14 cellular contexts compared by ENCODE assay signal in genomic region chr16:11624645-11625607, GRCh38. TPM values are rescaled to one million over a fixed set of nuclear protein-coding genes. Genes with fewer than 3 reads are reported as not detected.
DNase-seq lines count a peak whose midpoint lies in the region; ATAC-seq and TF ChIP-seq lines count a peak whose summit lies in the region.
"Had no signal": no experiment of that assay in that cellular context is flagged by ENCODE, and none has a peak within 500 bp of the region (broad histone marks: within the 10 kb centered on the region; RNA-seq: fewer than 3 reads in every experiment).

No MANE protein-coding gene starts in this region.

- H3K4me1 Mint-ChIP-seq in T-helper 17 cell, result peaks cover 42% of the 10 kb centered on the region
- H3K4me1 Mint-ChIP-seq in WTC11, result peaks cover 6% of the 10 kb centered on the region; the same call in 1 of the 2 replicates

- ATAC-seq in T-helper 17 cell (no peak), lung (ENCODE audit: insufficient read depth, low FRiP score) (peak; percentile 48), GM21381 (IDR thresholded peaks at IDR 0.05; ENCODE audit: unreplicated experiment) (no peak), WTC11 (no peak), GM19351 (IDR thresholded peaks at IDR 0.05; ENCODE audit: unreplicated experiment) (no peak)
- ATAC-seq: activated CD4-positive, CD25-positive, alpha-beta regulatory T cell treated with anti-CD3 and anti-CD28 coated beads, Interleukin-2, amount 50 U/mL, for 24 hours; Panc1 had no signal

- CTCF ChIA-PET in WTC11 (lab: Charles Lee), result no interaction called here

- intact Hi-C loops in transverse colon (cut with DNase I; ENCODE audit: low total_unique reads), result no loop called here

- H3K27ac ChIP-seq in lung (ENCODE audit: low read depth in 1 of 2, low read length in 1 of 2) (peak overlapping the region in 1 of 2 donors; percentile 61), transverse colon (peak overlapping the region in 2 of 4 donors; percentile 3 to 41)

- TF ChIP-seq EP300 in transverse colon (IDR thresholded peaks at IDR 0.05; ENCODE audit: low read depth), result no peak

- H3K9me3 Mint-ChIP-seq in WTC11, result peaks cover 9% of the 10 kb centered on the region

- no peak overlapping the region for H3K4me3 ChIP-seq in AG10803 (ENCODE audit: low read length)
- no peak overlapping the region for H3K4me3 ChIP-seq in lung
- no peak overlapping the region for H3K4me3 ChIP-seq in transverse colon
- H3K4me3 ChIP-seq: adrenal gland had no signal

- in situ Hi-C loops in transverse colon (cut with MboI; ENCODE audit: low pct_ligation_motif_present in 1 of 4, low pct_unique_long_range_greater_than_20kb in 1 of 4, low sequenced_read_pairs in 3 of 4), result loop anchor here in 1 of 4 donors (25.0 kb wide), 1 partner anchor 213 kb away; no protein-coding TSS in a partner anchor

- DNase-seq in AG10803 (ENCODE audit: low read depth) (peak; percentile 45), GF-D8 (lab: John Stamatoyannopoulos, UW) (peak; percentile 63), T-helper 17 cell (no peak), lung (ENCODE audit: low spot score) (no peak), transverse colon (no peak), WTC11 (ENCODE audit: low spot score) (no peak)
- DNase-seq: adrenal gland; effector memory CD4-positive, alpha-beta T cell; hypothalamus; NCI-H146 had no signal

- POLR2A ChIA-PET in WTC11 (lab: Charles Lee), result interaction anchor here (0.7 kb wide), 2 partner anchors 26 to 235 kb away, joined by 3 to 7 read pairs; no protein-coding TSS in a partner anchor

- H3K4me1 ChIP-seq in lung (ENCODE audit: control insufficient read depth in 2 of 2, insufficient read depth in 2 of 2, low read length in 2 of 2) (peaks cover 0 to 6% of the 10 kb centered on the region in 2 donors), transverse colon (peaks cover 0 to 18% (median 3%) of the 10 kb centered on the region in 4 donors)
- H3K4me1 ChIP-seq: adrenal gland had no signal

- H3K27me3 ChIP-seq in lung (ENCODE audit: control insufficient read depth, insufficient read depth) (no peaks in the 10 kb centered on the region), transverse colon (no peaks in the 10 kb centered on the region)
- H3K27me3 ChIP-seq: adrenal gland had no signal

- TF ChIP-seq CTCF in AG10803 (conservative IDR thresholded peaks at IDR 0.05; ENCODE audit: low read length), result no peak
- no peak for TF ChIP-seq CTCF in lung (IDR thresholded peaks at IDR 0.05; ENCODE audit: control extremely low read depth, extremely low read depth)
- TF ChIP-seq CTCF in transverse colon (IDR thresholded peaks at IDR 0.05), result no peak
- no peak for TF ChIP-seq CTCF in WTC11 (IDR thresholded peaks at IDR 0.05)

- TF ChIP-seq POLR2A in transverse colon (IDR thresholded peaks at IDR 0.05), result no peak

- H3K9me3 ChIP-seq in T-helper 17 cell (ENCODE audit: control insufficient read depth, low read length, poor library complexity, severe bottlenecking), result no peaks in the 10 kb centered on the region
- peaks cover 0 to 5% of the 10 kb centered on the region in 2 donors for H3K9me3 ChIP-seq in lung (ENCODE audit: control insufficient read depth in 2 of 2, insufficient read depth in 1 of 2, low read length in 1 of 2)
- H3K9me3 ChIP-seq in transverse colon, result no peaks in the 10 kb centered on the region
- H3K9me3 ChIP-seq: adrenal gland had no signal

- H3K4me3 Mint-ChIP-seq in T-helper 17 cell (peak overlapping the region; percentile 9), WTC11 (no peak overlapping the region)

- WGBS in lung, 2 donors, result 47 to 67% methylated on average over 16 of the region's 16 CpGs
- WGBS in transverse colon (ENCODE audit: low coverage in 1 of 2), 2 donors, result 75 to 78% methylated on average over 11 to 15 of the region's 16 CpGs

- H3K27me3 Mint-ChIP-seq in T-helper 17 cell (no peaks in the 10 kb centered on the region), WTC11 (ENCODE audit: low read depth) (peaks cover 11% of the 10 kb centered on the region)

- H3K27ac Mint-ChIP-seq in T-helper 17 cell (peak overlapping the region; percentile 88), WTC11 (no peak overlapping the region)

- H3K36me3 Mint-ChIP-seq in T-helper 17 cell (ENCODE audit: low read depth), result no peaks in the 10 kb centered on the region
- no peaks in the 10 kb centered on the region for H3K36me3 Mint-ChIP-seq in WTC11

- H3K36me3 ChIP-seq in lung (ENCODE audit: control insufficient read depth in 2 of 2, insufficient read depth in 2 of 2, low read length in 2 of 2), result no peaks in the 10 kb centered on the region
- no peaks in the 10 kb centered on the region for H3K36me3 ChIP-seq in transverse colon
- H3K36me3 ChIP-seq: adrenal gland had no signal

TF ChIP-seq in WTC11, 78 proteins besides CTCF, POLR2A, EP300 and RAD21:
- TF ChIP-seq TEAD1 (CRISPR knock-in tag; IDR thresholded peaks at IDR 0.05) (no peak), NR1H2 (CRISPR knock-in tag; IDR thresholded peaks at IDR 0.05) (no peak), NFATC4 (CRISPR knock-in tag; IDR thresholded peaks at IDR 0.05) (no peak), GABPB1 (CRISPR knock-in tag; IDR thresholded peaks at IDR 0.05) (no peak), ZNF263 (CRISPR knock-in tag; IDR thresholded peaks at IDR 0.05; ENCODE audit: low read depth) (no peak), CBFB (CRISPR knock-in tag; IDR thresholded peaks at IDR 0.05; ENCODE audit: low read depth) (no peak), MXD4 (CRISPR knock-in tag; IDR thresholded peaks at IDR 0.05; ENCODE audit: borderline replicate concordance) (no peak), SOX15 (CRISPR knock-in tag; IDR thresholded peaks at IDR 0.05) (no peak), GTF2I (CRISPR knock-in tag; conservative IDR thresholded peaks at IDR 0.05) (no peak), ZBTB43 (CRISPR knock-in tag; IDR thresholded peaks at IDR 0.05) (no peak), OVOL2 (CRISPR knock-in tag; IDR thresholded peaks at IDR 0.05; ENCODE audit: borderline replicate concordance) (no peak), ETV6 (CRISPR knock-in tag; IDR thresholded peaks at IDR 0.05) (no peak), ZNF396 (CRISPR knock-in tag; IDR thresholded peaks at IDR 0.05; ENCODE audit: borderline replicate concordance) (no peak), ZNF416 (CRISPR knock-in tag; IDR thresholded peaks at IDR 0.05) (no peak), ZNF317 (CRISPR knock-in tag; IDR thresholded peaks at IDR 0.05; ENCODE audit: borderline replicate concordance, low read depth) (no peak), CREM (CRISPR knock-in tag; IDR thresholded peaks at IDR 0.05) (no peak), ZNF219 (CRISPR knock-in tag; IDR thresholded peaks at IDR 0.05; ENCODE audit: borderline replicate concordance) (no peak), HMGA2 (CRISPR knock-in tag; IDR thresholded peaks at IDR 0.05) (no peak)
- TF ChIP-seq, protein P1, sequence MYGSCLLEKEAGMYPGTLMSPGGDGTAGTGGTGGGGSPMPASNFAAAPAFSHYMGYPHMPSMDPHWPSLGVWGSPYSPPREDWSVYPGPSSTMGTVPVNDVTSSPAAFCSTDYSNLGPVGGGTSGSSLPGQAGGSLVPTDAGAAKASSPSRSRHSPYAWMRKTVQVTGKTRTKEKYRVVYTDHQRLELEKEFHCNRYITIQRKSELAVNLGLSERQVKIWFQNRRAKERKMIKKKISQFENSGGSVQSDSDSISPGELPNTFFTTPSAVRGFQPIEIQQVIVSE (CRISPR knock-in tag; IDR thresholded peaks at IDR 0.05; ENCODE audit: borderline replicate concordance), result no peak
- TF ChIP-seq, protein P2, sequence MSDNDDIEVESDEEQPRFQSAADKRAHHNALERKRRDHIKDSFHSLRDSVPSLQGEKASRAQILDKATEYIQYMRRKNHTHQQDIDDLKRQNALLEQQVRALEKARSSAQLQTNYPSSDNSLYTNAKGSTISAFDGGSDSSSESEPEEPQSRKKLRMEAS (CRISPR knock-in tag; IDR thresholded peaks at IDR 0.05), result no peak

RNA-seq across cellular contexts. Expression of gene LITAF, which starts 38.2 kb away (rescaled TPM):
- total RNA-seq in T-helper 17 cell (100 to 1,000 TPM in 1 of 2 donors, 10 to 100 TPM in 1; 93.1 to 155 TPM), lung (100 to 1,000 TPM in 1 of 2 donors, 10 to 100 TPM in 1; 89.8 to 203 TPM), transverse colon (100 to 1,000 TPM in 2 of 4 donors, 10 to 100 TPM in 2; 32.8 to 193 (median 101) TPM), WTC11 (2021) (72.4 to 77.7 TPM (median 73.0 TPM) in 3 replicates)
- 100 to 1,000 TPM in 1 of 2 donors, 10 to 100 TPM in 1; 66.4 to 406 TPM for polyA plus RNA-seq in lung

RNA-seq across cellular contexts. Expression of gene SNN, which starts 43.3 kb away (rescaled TPM):
- total RNA-seq in T-helper 17 cell (10 to 100 TPM; 27.8 to 89.7 TPM), lung (10 to 100 TPM; 18.1 to 19.7 TPM), transverse colon (10 to 100 TPM in 2 of 4 donors, 1 to 10 TPM in 2; 4.9 to 12.3 (median 8.6) TPM), WTC11 (2021) (54.2 to 65.2 TPM (median 56.2 TPM) in 3 replicates)
- 10 to 100 TPM in 1 of 2 donors, 1 to 10 TPM in 1; 9.4 to 29.0 TPM for polyA plus RNA-seq in lung

Comparison
In these comparisons a context has a peak if more than half of its experiments do, and no peak if none do; other contexts are left out.
1. DNase-seq: peak in AG10803 (single experiment) and GF-D8 (single experiment); none in T-helper 17 cell (0 of 3), lung (single experiment), transverse colon (single experiment) and WTC11 (single experiment).